Comparison of ENCODE assay signal across 11 cellular contexts in the genomic region with DNA sequence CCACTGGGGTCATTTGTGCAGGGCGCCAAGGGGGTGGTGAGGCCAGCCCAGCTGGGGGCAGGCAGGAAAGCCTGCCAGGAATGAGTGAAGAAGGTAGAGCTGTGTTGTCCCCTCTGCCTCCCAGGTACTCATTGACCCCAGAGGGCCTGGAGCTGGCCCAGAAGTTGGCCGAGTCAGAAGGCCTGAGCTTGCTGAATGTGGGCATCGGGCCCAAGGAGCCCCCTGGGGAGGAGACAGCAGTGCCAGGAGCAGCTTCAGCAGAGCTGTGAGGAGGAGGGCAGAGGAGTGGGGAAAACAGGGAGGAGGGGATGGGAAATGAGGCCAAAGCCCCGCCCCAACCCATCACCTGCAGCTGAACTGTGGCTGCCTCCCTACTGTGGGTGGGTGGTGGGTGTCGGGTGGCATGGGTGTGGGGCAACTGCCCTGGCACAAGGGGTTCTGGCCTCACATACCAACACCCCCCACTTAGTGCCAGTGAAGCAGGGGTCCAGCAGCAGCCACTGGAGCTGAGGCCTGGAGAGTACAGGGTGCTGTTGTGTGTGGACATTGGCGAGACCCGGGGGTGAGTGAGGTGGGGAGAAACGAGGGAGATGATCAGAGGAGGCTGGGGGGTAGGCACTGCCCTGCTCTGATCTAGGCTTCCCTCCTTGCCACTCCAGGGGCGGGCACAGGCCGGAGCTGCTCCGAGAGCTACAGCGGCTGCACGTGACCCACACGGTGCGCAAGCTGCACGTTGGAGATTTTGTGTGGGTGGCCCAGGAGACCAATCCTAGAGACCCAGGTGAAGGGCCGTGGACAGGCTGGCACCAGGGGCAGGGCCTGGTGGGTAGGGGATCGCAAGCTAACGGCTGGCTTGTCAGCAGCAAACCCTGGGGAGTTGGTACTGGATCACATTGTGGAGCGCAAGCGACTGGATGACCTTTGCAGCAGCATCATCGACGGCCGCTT. TPM values are rescaled to one million over a fixed set of nuclear protein-coding genes. Genes with fewer than 3 reads are reported as not detected.
DNase-seq lines count a peak whose midpoint lies in the region; ATAC-seq and TF ChIP-seq lines count a peak whose summit lies in the region.
"Had no signal": no experiment of that assay in that cellular context is flagged by ENCODE, and none has a peak within 500 bp of the region (broad histone marks: within the 10 kb centered on the region; RNA-seq: fewer than 3 reads in every experiment).

No MANE protein-coding gene starts in this region.

- H3K27ac Mint-ChIP-seq in activated naive CD4-positive, alpha-beta T cell treated with anti-CD3 and anti-CD28 coated beads, Interleukin-2, amount 50 U/mL, for 72 hours: peak overlapping the region; percentile 83 to 92
- H3K27ac Mint-ChIP-seq in memory B cell: peak overlapping the region; percentile 65

- 85% methylated on average over 24 of the region's 24 CpGs for WGBS in right cardiac atrium

- ATAC-seq in right cardiac atrium: no peak
- no peak for ATAC-seq in activated naive CD4-positive, alpha-beta T cell treated with anti-CD3 and anti-CD28 coated beads, Interleukin-2, amount 50 U/mL, for 72 hours
- no peak for ATAC-seq in memory B cell (ENCODE audit: low read depth)
- ATAC-seq in HG03469 (IDR thresholded peaks at IDR 0.05; ENCODE audit: unreplicated experiment): no peak

- no peaks in the 10 kb centered on the region for H3K9me3 ChIP-seq in right cardiac atrium (ENCODE audit: control insufficient read depth, low read length)
- no peaks in the 10 kb centered on the region for H3K9me3 ChIP-seq in right atrium auricular region
- H3K9me3 ChIP-seq: HAP-1 had no signal

- peaks cover 5% of the 10 kb centered on the region for H3K4me1 ChIP-seq in right cardiac atrium (ENCODE audit: control insufficient read depth, insufficient read depth, low read length)
- H3K4me1 ChIP-seq in right atrium auricular region: peaks cover 0 to 47% of the 10 kb centered on the region in 2 donors

- H3K9me3 Mint-ChIP-seq in activated naive CD4-positive, alpha-beta T cell treated with anti-CD3 and anti-CD28 coated beads, Interleukin-2, amount 50 U/mL, for 72 hours: no peaks in the 10 kb centered on the region
- H3K9me3 Mint-ChIP-seq in memory B cell: no peaks in the 10 kb centered on the region

- intact Hi-C loops in right cardiac atrium (cut with DNase I): no loop called here

- H3K4me1 Mint-ChIP-seq in memory B cell: peaks cover 22% of the 10 kb centered on the region

- H3K4me3 ChIP-seq in right cardiac atrium (ENCODE audit: low read length) (no peak overlapping the region), right atrium auricular region (no peak overlapping the region)
- H3K4me3 ChIP-seq: HAP-1 had no signal

- H3K27me3 ChIP-seq in right cardiac atrium (ENCODE audit: control insufficient read depth, insufficient read depth): no peaks in the 10 kb centered on the region
- no peaks in the 10 kb centered on the region for H3K27me3 ChIP-seq in right atrium auricular region

- H3K36me3 Mint-ChIP-seq in activated naive CD4-positive, alpha-beta T cell treated with anti-CD3 and anti-CD28 coated beads, Interleukin-2, amount 50 U/mL, for 72 hours: peaks cover 25 to 39% of the 10 kb centered on the region in 2 donors
- peaks cover 24% of the 10 kb centered on the region for H3K36me3 Mint-ChIP-seq in memory B cell

- H3K4me3 Mint-ChIP-seq in memory B cell: no peak overlapping the region

- H3K27me3 Mint-ChIP-seq in memory B cell: no peaks in the 10 kb centered on the region

- DNase-seq in right cardiac atrium: peak; percentile 28 to 74 (median 55)
- DNase-seq in right atrium auricular region (ENCODE audit: low spot score): no peak
- DNase-seq in activated naive CD4-positive, alpha-beta T cell treated with anti-CD3 and anti-CD28 coated beads, Interleukin-2, amount 50 U/mL, for 72 hours (ENCODE audit: low spot score in 2 of 2): peak in 1 of 2 donors; percentile 53
- no peak for DNase-seq in memory B cell (ENCODE audit: low spot score in 2 of 2)
- DNase-seq in putamen (ENCODE audit: low spot score): no peak
- no peak for DNase-seq in GM19238 (ENCODE audit: insufficient read length, low spot score)
- DNase-seq in NCI-H1694 (lab: John Stamatoyannopoulos, UW): no peak
- DNase-seq: Kasumi-1, SHP77 treated with DMSO at 0.1 percent for 48 hours had no signal

- H3K36me3 ChIP-seq in right atrium auricular region: peaks cover 67% of the 10 kb centered on the region

- H3K27ac ChIP-seq in right cardiac atrium (ENCODE audit: low read length) (no peak overlapping the region), right atrium auricular region (no peak overlapping the region)

- TF ChIP-seq CTCF in right atrium auricular region (IDR thresholded peaks at IDR 0.05): no peak

RNA-seq across cellular contexts. Expression of a gene that starts 3.0 kb away (rescaled TPM):
- total RNA-seq in right cardiac atrium (10 to 100 TPM; 33.3 to 39.5 (median 35.8) TPM), right atrium auricular region (10 to 100 TPM; 23.4 to 26.3 TPM)
- 44.7 TPM for polyA plus RNA-seq in right cardiac atrium
- total RNA-seq in activated naive CD4-positive, alpha-beta T cell treated with anti-CD3 and anti-CD28 coated beads, Interleukin-2, amount 50 U/mL, for 72 hours: 10 to 100 TPM; 63.9 to 64.0 TPM

RNA-seq across cellular contexts. Expression of a gene that starts 5.2 kb away (rescaled TPM):
- 100 to 1,000 TPM; 285 to 470 (median 377) TPM for total RNA-seq in right cardiac atrium
- polyA plus RNA-seq in right cardiac atrium: 389 TPM
- total RNA-seq in right atrium auricular region: 100 to 1,000 TPM; 365 to 493 TPM
- total RNA-seq in activated naive CD4-positive, alpha-beta T cell treated with anti-CD3 and anti-CD28 coated beads, Interleukin-2, amount 50 U/mL, for 72 hours: 1,000 to 10,000 TPM in 1 of 2 donors, 100 to 1,000 TPM in 1; 855 to 1,265 TPM

RNA-seq across cellular contexts. Expression of a gene that starts 9.4 kb away (rescaled TPM):
- total RNA-seq in right cardiac atrium: 100 to 1,000 TPM; 139 to 164 (median 142) TPM
- 128 TPM for polyA plus RNA-seq in right cardiac atrium
- total RNA-seq in right atrium auricular region: 100 to 1,000 TPM; 117 to 156 TPM
- 10 to 100 TPM; 15.2 to 41.8 TPM for total RNA-seq in activated naive CD4-positive, alpha-beta T cell treated with anti-CD3 and anti-CD28 coated beads, Interleukin-2, amount 50 U/mL, for 72 hours

RNA-seq across cellular contexts. Expression of a gene that starts 16.4 kb away (rescaled TPM):
- 1 to 10 TPM in 1 of 4 donors, under 1 TPM in 3; 0.45 to 1.7 (median 0.64) TPM for total RNA-seq in right cardiac atrium
- polyA plus RNA-seq in right cardiac atrium: 0.79 TPM
- total RNA-seq in right atrium auricular region: 1 to 10 TPM in 1 of 2 donors, under 1 TPM in 1; 0.39 to 1.1 TPM
- 10 to 100 TPM in 1 of 2 donors, 1 to 10 TPM in 1; 2.2 to 16.8 TPM for total RNA-seq in activated naive CD4-positive, alpha-beta T cell treated with anti-CD3 and anti-CD28 coated beads, Interleukin-2, amount 50 U/mL, for 72 hours

RNA-seq across cellular contexts. Expression of a gene that starts 25.1 kb away (rescaled TPM):
- total RNA-seq in right cardiac atrium (10 to 100 TPM; 39.7 to 46.6 (median 42.8) TPM), right atrium auricular region (10 to 100 TPM; 50.9 to 82.8 TPM)
- polyA plus RNA-seq in right cardiac atrium: 37.8 TPM
- total RNA-seq in activated naive CD4-positive, alpha-beta T cell treated with anti-CD3 and anti-CD28 coated beads, Interleukin-2, amount 50 U/mL, for 72 hours: 100 to 1,000 TPM in 1 of 2 donors, 10 to 100 TPM in 1; 69.4 to 101 TPM

Comparison
In these comparisons a context has a peak if more than half of its experiments do, and no peak if none do; other contexts are left out.
1. DNase-seq: peak in right cardiac atrium (3 of 3); none in right atrium auricular region (single experiment), memory B cell (0 of 2), putamen (single experiment), GM19238 (single experiment) and NCI-H1694 (single experiment).